In genomic region chr9:34087370-34087769, GRCh38 we compare ENCODE assay signal across 15 cellular contexts. TPM values are rescaled to one million over a fixed set of nuclear protein-coding genes. Genes with fewer than 3 reads are reported as not detected.
DNase-seq lines count a peak whose midpoint lies in the region; ATAC-seq and TF ChIP-seq lines count a peak whose summit lies in the region.
"Had no signal": no experiment of that assay in that cellular context is flagged by ENCODE, and none has a peak within 500 bp of the region (broad histone marks: within the 10 kb centered on the region; RNA-seq: fewer than 3 reads in every experiment).

No MANE protein-coding gene starts in this region.

- no peak overlapping the region for H3K9ac ChIP-seq in HCT116 (ENCODE audit: low read length)
- H3K9ac ChIP-seq in neural progenitor cell, result no peak overlapping the region

- peaks cover 5% of the 10 kb centered on the region for H3K27me3 Mint-ChIP-seq in neural progenitor cell (ENCODE audit: insufficient read depth, low read depth)

- H3K27me3 ChIP-seq in A673 (replicated peaks; ENCODE audit: insufficient read depth, low read depth, low read length, poor library complexity), result no peaks in the 10 kb centered on the region
- H3K27me3 ChIP-seq in HCT116 (ENCODE audit: insufficient read depth, low read length), result no peaks in the 10 kb centered on the region
- H3K27me3 ChIP-seq in gastrocnemius medialis, result no peaks in the 10 kb centered on the region
- no peaks in the 10 kb centered on the region for H3K27me3 ChIP-seq in neural progenitor cell

- in situ Hi-C loops in gastrocnemius medialis (cut with MboI; ENCODE audit: low sequenced_read_pairs in 4 of 4), result no loop called here

- CTCF ChIA-PET in A673 (lab: Charles Lee) (no interaction called here), HCT116 (lab: Charles Lee) (no interaction called here)

- H3K79me2 ChIP-seq in HCT116 (ENCODE audit: insufficient read depth, low read length), result no peaks in the 10 kb centered on the region
- no peaks in the 10 kb centered on the region for H3K79me2 ChIP-seq in neural progenitor cell (ENCODE audit: low read depth)

- no peaks in the 10 kb centered on the region for H3K9me2 ChIP-seq in HCT116 (ENCODE audit: insufficient read depth)

- H3K27ac ChIP-seq in A673 (ENCODE audit: low read depth, low read length, poor library complexity, severe bottlenecking), result no peak overlapping the region
- H3K27ac ChIP-seq in HCT116 (ENCODE audit: low read depth, low read length), result no peak overlapping the region
- peak overlapping the region; percentile 49 for H3K27ac ChIP-seq in cingulate gyrus (ENCODE audit: low read depth, low read length)
- peak overlapping the region; percentile 80 to 91 (median 89) for H3K27ac ChIP-seq in gastrocnemius medialis
- H3K27ac ChIP-seq in neural progenitor cell, result no peak overlapping the region
- H3K27ac ChIP-seq: epithelial cell of prostate had no signal

- no peaks in the 10 kb centered on the region for H3K4me1 Mint-ChIP-seq in neural progenitor cell

- H3K4me1 ChIP-seq in A673 (ENCODE audit: insufficient read depth, low read length, poor library complexity, severe bottlenecking) (no peaks in the 10 kb centered on the region), HCT116 (ENCODE audit: control insufficient read depth in 1 of 2, insufficient read depth in 2 of 2, low read length in 2 of 2) (no peaks in the 10 kb centered on the region), gastrocnemius medialis (peaks cover 41 to 44% of the 10 kb centered on the region in 2 donors), neural progenitor cell (no peaks in the 10 kb centered on the region)

- RAD21 ChIA-PET in HCT116 (lab: Charles Lee; ENCODE audit: low non-redundant PET in 1 of 2, low total read pairs in 2 of 2, uncharacterized antibody in 2 of 2, unreplicated experiment in 2 of 2), result no interaction called here

- no peak for DNase-seq in A673 (ENCODE audit: low spot score)
- no peak for DNase-seq in HCT116 (ENCODE audit: low read depth, low spot score)
- DNase-seq in gastrocnemius medialis, result no peak
- DNase-seq in nucleus accumbens (lab: John Stamatoyannopoulos, UW), result no peak
- no peak for DNase-seq in neural progenitor cell (ENCODE audit: low spot score)
- no peak for DNase-seq in SHP77 (lab: John Stamatoyannopoulos, UW)
- DNase-seq: activated CD4-positive, alpha-beta T cell treated with anti-CD3 and anti-CD28 coated beads for 4 hours; glutamatergic neuron; HFFc6; NCI-H1417 treated with DMSO at 0.1 percent for 48 hours; stimulated activated naive B cell treated with anti-CD40 and anti-IgM and Interleukin-4, amounts not matched to agents 10 μg/mL and 1 μg/mL and 100 μg/mL, for 72 hours had no signal

- H3K9me3 ChIP-seq in A673 (ENCODE audit: low read depth, low read length, poor library complexity, severe bottlenecking) (no peaks in the 10 kb centered on the region), HCT116 (ENCODE audit: control insufficient read depth in 1 of 2, insufficient read depth in 1 of 2, low read depth in 1 of 2, low read length in 2 of 2) (no peaks in the 10 kb centered on the region), gastrocnemius medialis (no peaks in the 10 kb centered on the region), neural progenitor cell (ENCODE audit: low read depth) (no peaks in the 10 kb centered on the region)

- peaks cover 28% of the 10 kb centered on the region for H3K36me3 Mint-ChIP-seq in neural progenitor cell

- BruUV-seq in A673 (replicated peaks; lab: Mats Ljungman, UMichigan), result TSS peak; percentile 48
- TSS peak; percentile 43 for BruUV-seq in HCT116 (replicated peaks; lab: Mats Ljungman, UMichigan)

- H3K27ac Mint-ChIP-seq in neural progenitor cell, result no peak overlapping the region
- H3K27ac Mint-ChIP-seq: HFFc6; stimulated activated naive B cell treated with anti-CD40 and anti-IgM and Interleukin-4, amounts not matched to agents 10 μg/mL and 1 μg/mL and 100 μg/mL, for 72 hours had no signal

- TF ChIP-seq CTCF in A673 (conservative IDR thresholded peaks at IDR 0.05; ENCODE audit: low read depth, low read length), result no peak
- TF ChIP-seq CTCF in HCT116 (IDR thresholded peaks at IDR 0.05 in 2 of 3, conservative IDR thresholded peaks at IDR 0.05 in 1 of 3; ENCODE audit: borderline replicate concordance in 1 of 3, insufficient read depth in 1 of 3, low read depth in 2 of 3, low read length in 2 of 3), result no peak
- no peak for TF ChIP-seq CTCF in gastrocnemius medialis (IDR thresholded peaks at IDR 0.05 in 4 of 5, conservative IDR thresholded peaks at IDR 0.05 in 1 of 5)
- no peak for TF ChIP-seq CTCF in neural progenitor cell (IDR thresholded peaks at IDR 0.05)

- H2AFZ ChIP-seq in HCT116 (ENCODE audit: low read depth, low read length, poor library complexity, severe bottlenecking), result no peak overlapping the region
- H2AFZ ChIP-seq in neural progenitor cell (replicated peaks), result no peak overlapping the region

- ATAC-seq in HCT116 (peak; percentile 34; the same call in 1 of the 2 replicates), gastrocnemius medialis (no peak), HG03571 (IDR thresholded peaks at IDR 0.05; ENCODE audit: unreplicated experiment) (no peak)
- ATAC-seq: stimulated activated naive B cell treated with anti-CD40 and anti-IgM and Interleukin-4, amounts not matched to agents 10 μg/mL and 1 μg/mL and 100 μg/mL, for 72 hours had no signal

- TF ChIP-seq POLR2A in HCT116 (IDR thresholded peaks at IDR 0.05; ENCODE audit: borderline replicate concordance, extremely low read depth, insufficient read depth, insufficient read length) (no peak), gastrocnemius medialis (IDR thresholded peaks at IDR 0.05) (no peak)

- H3K4me3 Mint-ChIP-seq in neural progenitor cell, result no peak overlapping the region
- H3K4me3 Mint-ChIP-seq: HFFc6; stimulated activated naive B cell treated with anti-CD40 and anti-IgM and Interleukin-4, amounts not matched to agents 10 μg/mL and 1 μg/mL and 100 μg/mL, for 72 hours had no signal

- H4K20me1 ChIP-seq in HCT116 (ENCODE audit: insufficient read depth), result no peaks in the 10 kb centered on the region
- no peaks in the 10 kb centered on the region for H4K20me1 ChIP-seq in neural progenitor cell (ENCODE audit: low read depth)

- TF ChIP-seq RAD21 in HCT116 (IDR thresholded peaks at IDR 0.05; ENCODE audit: low read depth), result no peak

- H3K36me3 ChIP-seq in A673 (ENCODE audit: insufficient read depth, low read length, poor library complexity, severe bottlenecking) (peaks cover 40% of the 10 kb centered on the region), HCT116 (ENCODE audit: control insufficient read depth in 1 of 2, insufficient read depth in 2 of 2, low read length in 2 of 2) (peaks cover 34 to 44% of the 10 kb centered on the region in 2 experiments), gastrocnemius medialis (peaks cover 0 to 53% of the 10 kb centered on the region in 2 donors), neural progenitor cell (no peaks in the 10 kb centered on the region)

- H3K4me2 ChIP-seq in HCT116 (ENCODE audit: low read length) (no peak overlapping the region), neural progenitor cell (no peak overlapping the region)

- no peaks in the 10 kb centered on the region for H3K9me3 Mint-ChIP-seq in neural progenitor cell
- H3K9me3 Mint-ChIP-seq: HFFc6; stimulated activated naive B cell treated with anti-CD40 and anti-IgM and Interleukin-4, amounts not matched to agents 10 μg/mL and 1 μg/mL and 100 μg/mL, for 72 hours had no signal

- H3F3A ChIP-seq in neural progenitor cell (ENCODE audit: low read depth), result no peaks in the 10 kb centered on the region

- intact Hi-C loops in A673 (cut with micrococcal nuclease; ENCODE audit: unreplicated experiment), result no loop called here
- intact Hi-C loops in HCT116 (cut with micrococcal nuclease), result no loop called here
- intact Hi-C loops in gastrocnemius medialis (cut with DNase I; ENCODE audit: low total_unique reads), result loop anchor here (5.0 kb wide), 1 partner anchor 1535 kb away; the partner anchor contains the start of genes SMIM27 and TOPORS

- H3K4me3 ChIP-seq in A673 (ENCODE audit: low read depth, low read length, poor library complexity, severe bottlenecking), result no peak overlapping the region
- H3K4me3 ChIP-seq in HCT116 (replicated peaks in 1 of 2; ENCODE audit: low read depth in 1 of 2, low read length in 2 of 2), result no peak overlapping the region
- H3K4me3 ChIP-seq in gastrocnemius medialis, result no peak overlapping the region
- no peak overlapping the region for H3K4me3 ChIP-seq in neural progenitor cell
- H3K4me3 ChIP-seq: skin epidermis had no signal

- POLR2A ChIA-PET in A673 (lab: Charles Lee; ENCODE audit: low non-redundant PET), result no interaction called here
- POLR2A ChIA-PET in HCT116 (lab: Charles Lee), result no interaction called here

TF ChIP-seq in HCT116, 20 proteins besides CTCF, POLR2A, EP300 and RAD21 (continues in another document):
- TF ChIP-seq CEBPB (IDR thresholded peaks at IDR 0.05; ENCODE audit: low read depth) (no peak), ZBTB33 (IDR thresholded peaks at IDR 0.05; ENCODE audit: extremely low read depth, insufficient replicate concordance, low read length) (no peak), SRF (IDR thresholded peaks at IDR 0.05; ENCODE audit: low read depth) (no peak), YY1 (IDR thresholded peaks at IDR 0.05; ENCODE audit: extremely low read depth, insufficient replicate concordance, low read depth, low read length) (no peak), EZH2 (IDR thresholded peaks at IDR 0.05) (no peak)

RNA-seq across cellular contexts. Expression of gene UBAP2, which starts 38.7 kb away (rescaled TPM):
- 58.8 and 62.5 TPM in 2 replicates for total RNA-seq in A673 (2021)
- total RNA-seq in HCT116 (2021; ENCODE audit: unreplicated experiment), result 51.3 TPM
- 35.3 and 35.8 TPM in 2 replicates for polyA plus RNA-seq in HCT116 (2012)
- 10 to 100 TPM; 14.6 to 26.6 (median 20.9) TPM for total RNA-seq in gastrocnemius medialis
- total RNA-seq in neural progenitor cell (ENCODE audit: low replicate concordance), result 24.3 and 28.8 TPM in 2 replicates

RNA-seq across cellular contexts. Expression of gene DCAF12, which starts 39.1 kb away (rescaled TPM):
- total RNA-seq in A673 (2021) (37.9 and 39.6 TPM in 2 replicates), HCT116 (2021; ENCODE audit: unreplicated experiment) (40.2 TPM), gastrocnemius medialis (10 to 100 TPM; 19.4 to 33.7 (median 26.7) TPM), neural progenitor cell (ENCODE audit: low replicate concordance) (37.6 and 41.0 TPM in 2 replicates)
- polyA plus RNA-seq in HCT116 (2012), result 26.1 and 27.4 TPM in 2 replicates

Comparison
In these comparisons a context has a peak if more than half of its experiments do, and no peak if none do; other contexts are left out.
1. H3K27ac ChIP-seq: peak in cingulate gyrus (single experiment) and gastrocnemius medialis (4 of 4); none in A673 (single experiment), HCT116 (single experiment) and neural progenitor cell (single experiment).